25 cellular contexts compared by ENCODE assay signal in genomic region chr4:157564771-157565170, GRCh38.
"Had no signal": no experiment of that assay in that cellular context is flagged by ENCODE, and none has a peak within 500 bp of the region (broad histone marks: within the 10 kb centered on the region; RNA-seq: fewer than 3 reads in every experiment).

No MANE protein-coding gene starts in this region.

- ATAC-seq: activated T-cell treated with anti-CD3 and anti-CD28 coated beads, Interleukin-2, amount 50 U/mL, for 72 hours; gastrocnemius medialis; left lobe of liver; stimulated activated naive B cell treated with anti-CD40 and anti-IgM and Interleukin-4, amounts not matched to agents 10 μg/mL and 1 μg/mL and 100 μg/mL, for 72 hours; upper lobe of right lung had no signal

- H3K4me3 Mint-ChIP-seq: activated naive CD8-positive, alpha-beta T cell treated with anti-CD3 and anti-CD28 coated beads, Interleukin-2, amount 10 ng/mL, durations not matched to agents 7 days and 5 days; activated T-cell treated with anti-CD3 and anti-CD28 coated beads, Interleukin-2, amount 50 U/mL, for 72 hours; central memory CD8-positive, alpha-beta T cell; dendritic cell treated with granulocyte-macrophage colony-stimulating factor and Interleukin-4, amounts not matched to agents 40 ng/mL and 50 ng/mL, for 4 days; endodermal cell; nephron progenitor cell; stimulated activated naive B cell treated with anti-CD40 and anti-IgM and Interleukin-4, amounts not matched to agents 10 μg/mL and 1 μg/mL and 100 μg/mL, for 72 hours had no signal

- H3K4me3 ChIP-seq: gastrocnemius medialis, lung, ovary, stomach, tibial artery, upper lobe of right lung had no signal

- H3K4me1 Mint-ChIP-seq: activated naive CD8-positive, alpha-beta T cell treated with anti-CD3 and anti-CD28 coated beads, Interleukin-2, amount 10 ng/mL, durations not matched to agents 7 days and 5 days; central memory CD8-positive, alpha-beta T cell; nephron progenitor cell; stimulated activated naive B cell treated with anti-CD40 and anti-IgM and Interleukin-4, amounts not matched to agents 10 μg/mL and 1 μg/mL and 100 μg/mL, for 72 hours had no signal

- H3K9me3 ChIP-seq: gastrocnemius medialis, ovary, stomach, tibial artery, upper lobe of right lung had no signal

- H3K27me3 ChIP-seq: gastrocnemius medialis, ovary, stomach, tibial artery, upper lobe of right lung had no signal

- H3K9me3 Mint-ChIP-seq: activated naive CD8-positive, alpha-beta T cell treated with anti-CD3 and anti-CD28 coated beads, Interleukin-2, amount 10 ng/mL, durations not matched to agents 7 days and 5 days; dendritic cell treated with granulocyte-macrophage colony-stimulating factor and Interleukin-4, amounts not matched to agents 40 ng/mL and 50 ng/mL, for 4 days; endodermal cell; nephron progenitor cell had no signal

- H3K27me3 Mint-ChIP-seq: activated naive CD8-positive, alpha-beta T cell treated with anti-CD3 and anti-CD28 coated beads, Interleukin-2, amount 10 ng/mL, durations not matched to agents 7 days and 5 days; central memory CD8-positive, alpha-beta T cell; dendritic cell treated with granulocyte-macrophage colony-stimulating factor and Interleukin-4, amounts not matched to agents 40 ng/mL and 50 ng/mL, for 4 days; progenitor cell of endocrine pancreas; stimulated activated naive B cell treated with anti-CD40 and anti-IgM and Interleukin-4, amounts not matched to agents 10 μg/mL and 1 μg/mL and 100 μg/mL, for 72 hours had no signal

- H3K4me1 ChIP-seq: gastrocnemius medialis, tibial artery, upper lobe of right lung had no signal

- H3K27ac ChIP-seq: gastrocnemius medialis, ovary, stomach, tibial artery, upper lobe of right lung, VCaP had no signal

- H3K36me3 ChIP-seq: gastrocnemius medialis, ovary, stomach, tibial artery, upper lobe of right lung had no signal

- H3K36me3 Mint-ChIP-seq: activated naive CD8-positive, alpha-beta T cell treated with anti-CD3 and anti-CD28 coated beads, Interleukin-2, amount 10 ng/mL, durations not matched to agents 7 days and 5 days; stimulated activated naive B cell treated with anti-CD40 and anti-IgM and Interleukin-4, amounts not matched to agents 10 μg/mL and 1 μg/mL and 100 μg/mL, for 72 hours had no signal

- DNase-seq: activated CD4-positive, alpha-beta T cell treated with anti-CD3 and anti-CD28 coated beads for 4 hours; activated CD4-positive, alpha-beta T cell treated with anti-CD3 and anti-CD28 coated beads, Interleukin-2, amount 50 U/mL, for 4 hours; activated naive CD4-positive, alpha-beta T cell treated with Interleukin-2 at 50 U/mL for 16 hours; activated naive CD8-positive, alpha-beta T cell treated with anti-CD3 and anti-CD28 coated beads, Interleukin-2, amount 10 ng/mL, durations not matched to agents 7 days and 5 days; activated T-cell treated with anti-CD3 and anti-CD28 coated beads for 4 hours; activated T-cell treated with anti-CD3 and anti-CD28 coated beads, Interleukin-2, amount 50 U/mL, for 72 hours; amniotic stem cell; endodermal cell; gastrocnemius medialis; glutamatergic neuron; nephron progenitor cell; ovary; stimulated activated CD4-positive, alpha-beta T cell treated with anti-CD3 and anti-CD28 coated beads, Interleukin-15, amount 100 ng/mL, for 24 hours; stimulated activated CD4-positive, alpha-beta T cell treated with anti-CD3 and anti-CD28 coated beads, Interleukin-2, amount 100 ng/mL, for 24 hours; stimulated activated naive B cell treated with anti-CD40 and anti-IgM and Interleukin-4, amounts not matched to agents 10 μg/mL and 1 μg/mL and 100 μg/mL, for 72 hours; stomach; T-helper 1 cell; tibial artery; upper lobe of right lung had no signal

- H3K27ac Mint-ChIP-seq: activated naive CD8-positive, alpha-beta T cell treated with anti-CD3 and anti-CD28 coated beads, Interleukin-2, amount 10 ng/mL, durations not matched to agents 7 days and 5 days; activated T-cell treated with anti-CD3 and anti-CD28 coated beads, Interleukin-2, amount 50 U/mL, for 72 hours; dendritic cell treated with granulocyte-macrophage colony-stimulating factor and Interleukin-4, amounts not matched to agents 40 ng/mL and 50 ng/mL, for 4 days; endodermal cell; nephron progenitor cell; progenitor cell of endocrine pancreas; stimulated activated naive B cell treated with anti-CD40 and anti-IgM and Interleukin-4, amounts not matched to agents 10 μg/mL and 1 μg/mL and 100 μg/mL, for 72 hours had no signal
